ENCODE assay signal across 19 cellular contexts in the genomic region with DNA sequence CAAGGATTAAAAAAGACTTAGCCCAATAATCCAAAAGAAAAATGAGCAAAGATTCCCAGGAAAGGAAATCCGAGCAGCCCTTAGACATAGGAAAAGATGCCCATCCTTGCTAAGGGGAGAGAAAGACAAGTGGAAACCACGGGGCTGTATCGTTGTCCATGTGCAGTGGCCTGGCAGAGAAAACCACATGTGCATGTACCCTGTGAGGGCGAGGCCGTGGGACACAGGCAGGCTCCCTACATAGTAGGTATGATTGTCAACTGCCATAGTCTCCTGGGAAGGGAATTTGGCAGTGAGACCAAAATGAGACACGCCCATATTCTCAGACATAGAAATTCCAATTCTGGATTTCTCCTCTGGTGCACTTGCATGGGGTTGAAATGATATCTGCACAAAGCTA.
"Had no signal": no experiment of that assay in that cellular context is flagged by ENCODE, and none has a peak within 500 bp of the region (broad histone marks: within the 10 kb centered on the region; RNA-seq: fewer than 3 reads in every experiment).

No MANE protein-coding gene starts in this region.

- H3K27me3 Mint-ChIP-seq: dendritic cell treated with granulocyte-macrophage colony-stimulating factor and Interleukin-4, amounts not matched to agents 40 ng/mL and 50 ng/mL, for 4 days; natural killer cell treated with Interleukin-12 subunit alpha and Interleukin-12 subunit beta and Interleukin-15 and Interleukin-18, amount 100 ng/mL, for 72 hours had no signal

- H3K9me3 Mint-ChIP-seq: central memory CD8-positive, alpha-beta T cell; dendritic cell treated with granulocyte-macrophage colony-stimulating factor and Interleukin-4, amounts not matched to agents 40 ng/mL and 50 ng/mL, for 4 days had no signal

- H3K4me1 Mint-ChIP-seq: central memory CD8-positive, alpha-beta T cell had no signal

- ATAC-seq: activated naive CD4-positive, alpha-beta T cell treated with anti-CD3 and anti-CD28 coated beads, Interleukin-2, amount 50 U/mL, for 72 hours; activated T-cell treated with anti-CD3 and anti-CD28 coated beads, Interleukin-2, amount 50 U/mL, for 72 hours; left lung; lower lobe of right lung; natural killer cell treated with Interleukin-12 subunit alpha and Interleukin-12 subunit beta and Interleukin-15 and Interleukin-18, amount 100 ng/mL, for 72 hours; psoas muscle had no signal

- H3K4me3 Mint-ChIP-seq: activated T-cell treated with anti-CD3 and anti-CD28 coated beads, Interleukin-2, amount 50 U/mL, for 72 hours; central memory CD8-positive, alpha-beta T cell; dendritic cell treated with granulocyte-macrophage colony-stimulating factor and Interleukin-4, amounts not matched to agents 40 ng/mL and 50 ng/mL, for 4 days; natural killer cell treated with Interleukin-12 subunit alpha and Interleukin-12 subunit beta and Interleukin-15 and Interleukin-18, amount 100 ng/mL, for 72 hours had no signal

- H3K27ac Mint-ChIP-seq: activated naive CD4-positive, alpha-beta T cell treated with anti-CD3 and anti-CD28 coated beads, Interleukin-2, amount 50 U/mL, for 72 hours; activated T-cell treated with anti-CD3 and anti-CD28 coated beads, Interleukin-2, amount 50 U/mL, for 72 hours; dendritic cell treated with granulocyte-macrophage colony-stimulating factor and Interleukin-4, amounts not matched to agents 40 ng/mL and 50 ng/mL, for 4 days had no signal

- H3K36me3 Mint-ChIP-seq: activated naive CD4-positive, alpha-beta T cell treated with anti-CD3 and anti-CD28 coated beads, Interleukin-2, amount 50 U/mL, for 72 hours; natural killer cell treated with Interleukin-12 subunit alpha and Interleukin-12 subunit beta and Interleukin-15 and Interleukin-18, amount 100 ng/mL, for 72 hours had no signal

- DNase-seq: activated CD4-positive, alpha-beta T cell treated with anti-CD3 and anti-CD28 coated beads for 4 hours; activated CD4-positive, alpha-beta T cell treated with anti-CD3 and anti-CD28 coated beads, Interleukin-2, amount 50 U/mL, for 4 hours; activated naive CD4-positive, alpha-beta T cell; activated T-cell treated with anti-CD3 and anti-CD28 coated beads for 4 hours; activated T-cell treated with anti-CD3 and anti-CD28 coated beads, Interleukin-2, amount 50 U/mL, for 72 hours; effector CD4-positive, alpha-beta T cell; esophagus squamous epithelium; foreskin melanocyte; left lung; lower lobe of right lung; mesenchymal stem cell; psoas muscle; spleen; stimulated activated CD4-positive, alpha-beta T cell treated with anti-CD3 and anti-CD28 coated beads, Interleukin-2, amount 100 ng/mL, for 48 hours; stimulated activated naive CD4-positive, alpha-beta T cell treated with Interleukin-2 at 50 U/mL for 16 hours had no signal
